18 cellular contexts compared by ENCODE assay signal in genomic region chr19:3467437-3468198, GRCh38. TPM values are rescaled to one million over a fixed set of nuclear protein-coding genes. Genes with fewer than 3 reads are reported as not detected.
DNase-seq lines count a peak whose midpoint lies in the region; ATAC-seq and TF ChIP-seq lines count a peak whose summit lies in the region.
"Had no signal": no experiment of that assay in that cellular context is flagged by ENCODE, and none has a peak within 500 bp of the region (broad histone marks: within the 10 kb centered on the region; RNA-seq: fewer than 3 reads in every experiment).

No MANE protein-coding gene starts in this region.

- no peaks in the 10 kb centered on the region for H4K20me1 ChIP-seq in PC-9 (ENCODE audit: insufficient read depth)

- H3K4me3 ChIP-seq in right atrium auricular region = no peak overlapping the region
- no peak overlapping the region for H3K4me3 ChIP-seq in heart right ventricle
- H3K4me3 ChIP-seq in esophagus squamous epithelium = no peak overlapping the region
- H3K4me3 ChIP-seq in sigmoid colon = no peak overlapping the region
- H3K4me3 ChIP-seq in PC-9 = no peak overlapping the region
- H3K4me3 ChIP-seq: GM12878, MG63 had no signal

- H3K4me1 ChIP-seq in right atrium auricular region (peaks cover 0 to 57% of the 10 kb centered on the region in 2 donors), heart right ventricle (peaks cover 6 to 64% (median 21%) of the 10 kb centered on the region in 9 donors), esophagus squamous epithelium (peaks cover 0 to 66% (median 9%) of the 10 kb centered on the region in 3 donors), sigmoid colon (peaks cover 0 to 81% (median 70%) of the 10 kb centered on the region in 4 donors), PC-9 (replicated peaks; ENCODE audit: insufficient read depth) (no peaks in the 10 kb centered on the region)

- H3F3A ChIP-seq in PC-9 (ENCODE audit: insufficient read depth, low read depth) = 0 out of 2 replicates have a peak, but pooled peaks cover 3% of the 10 kb centered on the region

- no peak for ATAC-seq in heart right ventricle
- ATAC-seq in GM21825 (IDR thresholded peaks at IDR 0.05; ENCODE audit: unreplicated experiment) = no peak
- ATAC-seq: GM12878 had no signal

- CTCF ChIA-PET in PC-9 (lab: Charles Lee) = no interaction called here

- TF ChIP-seq CTCF in right atrium auricular region (IDR thresholded peaks at IDR 0.05) (no peak), heart right ventricle (IDR thresholded peaks at IDR 0.05) (no peak), esophagus squamous epithelium (IDR thresholded peaks at IDR 0.05) (no peak), sigmoid colon (IDR thresholded peaks at IDR 0.05) (no peak), PC-9 (conservative IDR thresholded peaks at IDR 0.05) (no peak)

- POLR2A ChIA-PET in PC-9 (lab: Charles Lee; ENCODE audit: unreplicated experiment) = interaction anchor here (0.6 kb wide), 1 partner anchor 16 kb away, joined by 8 read pairs; no protein-coding TSS in a partner anchor

- TF ChIP-seq EP300 in sigmoid colon (IDR thresholded peaks at IDR 0.05) = no peak

- BruUV-seq in PC-9 (replicated peaks; lab: Mats Ljungman, UMichigan) = no TSS peak

- H3K36me3 ChIP-seq in right atrium auricular region (peaks cover 18% of the 10 kb centered on the region), heart right ventricle (peaks cover 0 to 18% (median 10%) of the 10 kb centered on the region in 9 donors), esophagus squamous epithelium (peaks cover 14 to 27% (median 15%) of the 10 kb centered on the region in 3 donors), sigmoid colon (peaks cover 0 to 18% (median 13%) of the 10 kb centered on the region in 4 donors), PC-9 (ENCODE audit: low read depth) (no peaks in the 10 kb centered on the region)
- H3K36me3 ChIP-seq: MG63 had no signal

- H3K27me3 ChIP-seq in right atrium auricular region (no peaks in the 10 kb centered on the region), heart right ventricle (no peaks in the 10 kb centered on the region), esophagus squamous epithelium (no peaks in the 10 kb centered on the region), sigmoid colon (no peaks in the 10 kb centered on the region), PC-9 (ENCODE audit: insufficient read depth, low read depth) (no peaks in the 10 kb centered on the region)
- H3K27me3 ChIP-seq: MG63 had no signal

- H3K27ac ChIP-seq in right atrium auricular region (peak overlapping the region; percentile 62 to 78), heart right ventricle (peak overlapping the region in 4 of 10 donors; percentile 19 to 69 (median 49)), esophagus squamous epithelium (peak overlapping the region in 3 of 4 donors; percentile 61 to 65 (median 61)), sigmoid colon (peak overlapping the region; percentile 70 to 92 (median 86)), PC-9 (no peak overlapping the region)
- H3K27ac ChIP-seq: KMS-11 had no signal

- WGBS in heart right ventricle, 2 donors = 81 to 88% methylated on average over 10 of the region's 10 CpGs
- WGBS in esophagus squamous epithelium, 2 donors = 87 to 90% methylated on average over 8 to 9 of the region's 10 CpGs
- 90 to 94% methylated on average over 10 of the region's 10 CpGs for WGBS in sigmoid colon, 2 donors

- no peaks in the 10 kb centered on the region for H3K79me2 ChIP-seq in PC-9 (ENCODE audit: low read depth)

- DNase-seq in right atrium auricular region (ENCODE audit: low spot score) (no peak), heart right ventricle (no peak), esophagus squamous epithelium (lab: John Stamatoyannopoulos, UW) (no peak), sigmoid colon (no peak), Kasumi-1 (lab: John Stamatoyannopoulos, UW) (no peak), PC-9 (no peak)
- DNase-seq: GDM1, GOT3, HFFc6, MG63, NCI-H1092 treated with DMSO at 0.1 percent for 48 hours, NCI-H2081 treated with DMSO at 0.1 percent for 48 hours, NCI-H524, SHP77 treated with DMSO at 0.1 percent for 48 hours had no signal

- H3K9me2 ChIP-seq in PC-9 (ENCODE audit: insufficient read depth) = no peaks in the 10 kb centered on the region

- intact Hi-C loops in heart right ventricle (cut with DNase I) (loop anchor here in 1 of 10 donors (1.0 to 5.0 kb wide), 2 partner anchors 35 to 106 kb away; no protein-coding TSS in a partner anchor), esophagus squamous epithelium (cut with DNase I) (no loop called here), sigmoid colon (cut with DNase I) (loop anchor here (5.0 kb wide), 1 partner anchor 35 kb away; no protein-coding TSS in a partner anchor), PC-9 (cut with micrococcal nuclease; ENCODE audit: unreplicated experiment) (no loop called here)

- TF ChIP-seq POLR2A in esophagus squamous epithelium (IDR thresholded peaks at IDR 0.05) (no peak), sigmoid colon (IDR thresholded peaks at IDR 0.05) (no peak)

- H3K9me3 ChIP-seq in right atrium auricular region (no peaks in the 10 kb centered on the region), heart right ventricle (no peaks in the 10 kb centered on the region), esophagus squamous epithelium (no peaks in the 10 kb centered on the region), sigmoid colon (no peaks in the 10 kb centered on the region), PC-9 (ENCODE audit: insufficient read depth, low read depth) (no peaks in the 10 kb centered on the region)

- no peak overlapping the region for H3K4me2 ChIP-seq in PC-9
- H3K4me2 ChIP-seq: KMS-11 had no signal

- no peak overlapping the region for H2AFZ ChIP-seq in PC-9

RNA-seq across cellular contexts. Expression of gene SMIM24, which starts 12.7 kb away (rescaled TPM):
- not detected for total RNA-seq in right atrium auricular region
- total RNA-seq in heart right ventricle = not detected
- polyA plus RNA-seq in heart right ventricle = not detected
- total RNA-seq in esophagus squamous epithelium = not detected
- not detected for total RNA-seq in sigmoid colon
- polyA plus RNA-seq in sigmoid colon = 10 to 100 TPM; 15.1 to 72.7 (median 30.3) TPM
- not detected in 2 replicates for total RNA-seq in PC-9 (2021)
- total RNA-seq: A673, HFFc6 had no signal

RNA-seq across cellular contexts. Expression of gene SMIM44, which starts 15.6 kb away (rescaled TPM):
- not detected for total RNA-seq in right atrium auricular region
- total RNA-seq in heart right ventricle = not detected
- polyA plus RNA-seq in heart right ventricle = not detected
- not detected for total RNA-seq in esophagus squamous epithelium
- not detected for total RNA-seq in sigmoid colon
- polyA plus RNA-seq in sigmoid colon = 1 to 10 TPM in 1 of 3 donors, not detected in 2; 2.9 TPM
- total RNA-seq in PC-9 (2021) = not detected in 2 replicates
- total RNA-seq: A673, GM12878, HFFc6 had no signal
- polyA plus RNA-seq: GM12878 had no signal

RNA-seq across cellular contexts. Expression of gene DOHH, which starts 32.9 kb away (rescaled TPM):
- total RNA-seq in right atrium auricular region = 10 to 100 TPM; 14.1 to 18.4 TPM
- 10 to 100 TPM in 5 of 10 donors, 1 to 10 TPM in 5; 7.2 to 14.9 (median 9.4) TPM for total RNA-seq in heart right ventricle
- polyA plus RNA-seq in heart right ventricle = 10 to 100 TPM; 13.2 to 30.4 TPM
- 10 to 100 TPM; 21.0 to 29.5 (median 26.4) TPM for total RNA-seq in esophagus squamous epithelium
- total RNA-seq in sigmoid colon = 10 to 100 TPM; 11.7 to 18.1 (median 17.0) TPM
- 10 to 100 TPM in 1 of 3 donors, 1 to 10 TPM in 2; 7.2 to 22.5 (median 7.2) TPM for polyA plus RNA-seq in sigmoid colon
- total RNA-seq in PC-9 (2021) = 7.7 and 11.7 TPM in 2 replicates

RNA-seq across cellular contexts. Expression of gene FZR1, which starts 38.5 kb away (rescaled TPM):
- total RNA-seq in right atrium auricular region = 10 to 100 TPM; 20.6 to 21.7 TPM
- 10 to 100 TPM; 21.0 to 30.8 (median 27.1) TPM for total RNA-seq in heart right ventricle
- 10 to 100 TPM; 13.5 to 15.2 TPM for polyA plus RNA-seq in heart right ventricle
- total RNA-seq in esophagus squamous epithelium = 10 to 100 TPM; 26.5 to 46.8 (median 27.2) TPM
- 10 to 100 TPM; 11.8 to 44.6 (median 20.5) TPM for total RNA-seq in sigmoid colon
- 10 to 100 TPM; 11.4 to 33.3 (median 13.9) TPM for polyA plus RNA-seq in sigmoid colon
- 57.0 and 60.4 TPM in 2 replicates for total RNA-seq in PC-9 (2021)
